2 cellular contexts compared by ENCODE assay signal in the genomic region with DNA sequence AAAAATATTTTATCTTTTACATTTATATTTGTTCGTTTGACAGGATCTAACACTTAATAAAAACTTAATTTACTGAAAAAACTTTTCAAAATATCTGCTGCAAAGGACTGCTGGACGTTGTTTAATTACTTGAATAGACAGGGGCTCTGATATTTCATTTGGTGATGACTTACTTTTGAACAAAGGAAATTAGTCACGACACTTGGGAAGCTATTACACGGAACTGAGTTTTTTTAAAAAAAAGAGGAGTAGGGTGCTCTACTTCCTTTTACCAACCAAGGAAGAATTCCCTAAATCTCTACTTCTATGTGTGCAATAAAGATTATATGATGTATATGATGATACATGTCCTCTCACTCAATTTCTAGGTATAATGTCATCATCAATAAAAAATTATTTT.
A peak's percentile ranks its signal among the peaks of the same experiment; 100 is the strongest.
TF ChIP-seq lines count a peak whose summit lies in the region.

No MANE protein-coding gene starts in this region.

TF ChIP-seq in A549, 52 proteins besides CTCF, POLR2A, EP300 and RAD21 (continued from another document):
- no peak for TF ChIP-seq RNF2 (IDR thresholded peaks at IDR 0.05; ENCODE audit: borderline replicate concordance, low read depth)
- TF ChIP-seq CHD2 (IDR thresholded peaks at IDR 0.05; ENCODE audit: low read length, partially characterized antibody), result no peak
- TF ChIP-seq, protein P1, sequence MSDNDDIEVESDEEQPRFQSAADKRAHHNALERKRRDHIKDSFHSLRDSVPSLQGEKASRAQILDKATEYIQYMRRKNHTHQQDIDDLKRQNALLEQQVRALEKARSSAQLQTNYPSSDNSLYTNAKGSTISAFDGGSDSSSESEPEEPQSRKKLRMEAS (IDR thresholded peaks at IDR 0.05), result no peak
- TF ChIP-seq, protein P2, sequence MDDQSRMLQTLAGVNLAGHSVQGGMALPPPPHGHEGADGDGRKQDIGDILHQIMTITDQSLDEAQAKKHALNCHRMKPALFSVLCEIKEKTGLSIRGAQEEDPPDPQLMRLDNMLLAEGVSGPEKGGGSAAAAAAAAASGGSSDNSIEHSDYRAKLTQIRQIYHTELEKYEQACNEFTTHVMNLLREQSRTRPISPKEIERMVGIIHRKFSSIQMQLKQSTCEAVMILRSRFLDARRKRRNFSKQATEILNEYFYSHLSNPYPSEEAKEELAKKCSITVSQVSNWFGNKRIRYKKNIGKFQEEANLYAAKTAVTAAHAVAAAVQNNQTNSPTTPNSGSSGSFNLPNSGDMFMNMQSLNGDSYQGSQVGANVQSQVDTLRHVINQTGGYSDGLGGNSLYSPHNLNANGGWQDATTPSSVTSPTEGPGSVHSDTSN (IDR thresholded peaks at IDR 0.05), result no peak
- TF ChIP-seq, protein P3, sequence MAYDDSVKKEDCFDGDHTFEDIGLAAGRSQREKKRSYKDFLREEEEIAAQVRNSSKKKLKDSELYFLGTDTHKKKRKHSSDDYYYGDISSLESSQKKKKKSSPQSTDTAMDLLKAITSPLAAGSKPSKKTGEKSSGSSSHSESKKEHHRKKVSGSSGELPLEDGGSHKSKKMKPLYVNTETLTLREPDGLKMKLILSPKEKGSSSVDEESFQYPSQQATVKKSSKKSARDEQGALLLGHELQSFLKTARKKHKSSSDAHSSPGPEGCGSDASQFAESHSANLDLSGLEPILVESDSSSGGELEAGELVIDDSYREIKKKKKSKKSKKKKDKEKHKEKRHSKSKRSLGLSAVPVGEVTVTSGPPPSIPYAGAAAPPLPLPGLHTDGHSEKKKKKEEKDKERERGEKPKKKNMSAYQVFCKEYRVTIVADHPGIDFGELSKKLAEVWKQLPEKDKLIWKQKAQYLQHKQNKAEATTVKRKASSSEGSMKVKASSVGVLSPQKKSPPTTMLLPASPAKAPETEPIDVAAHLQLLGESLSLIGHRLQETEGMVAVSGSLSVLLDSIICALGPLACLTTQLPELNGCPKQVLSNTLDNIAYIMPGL (CRISPR knock-in tag; IDR thresholded peaks at IDR 0.05; ENCODE audit: borderline replicate concordance), result no peak
- TF ChIP-seq SREBF2 (IDR thresholded peaks at IDR 0.05), result no peak
- TF ChIP-seq ZNF302 (CRISPR knock-in tag; IDR thresholded peaks at IDR 0.05), result no peak
- TF ChIP-seq, protein P4, sequence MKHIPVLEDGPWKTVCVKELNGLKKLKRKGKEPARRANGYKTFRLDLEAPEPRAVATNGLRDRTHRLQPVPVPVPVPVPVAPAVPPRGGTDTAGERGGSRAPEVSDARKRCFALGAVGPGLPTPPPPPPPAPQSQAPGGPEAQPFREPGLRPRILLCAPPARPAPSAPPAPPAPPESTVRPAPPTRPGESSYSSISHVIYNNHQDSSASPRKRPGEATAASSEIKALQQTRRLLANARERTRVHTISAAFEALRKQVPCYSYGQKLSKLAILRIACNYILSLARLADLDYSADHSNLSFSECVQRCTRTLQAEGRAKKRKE (CRISPR knock-in tag; IDR thresholded peaks at IDR 0.05; ENCODE audit: low read depth), result no peak
- TF ChIP-seq HOXB13 (CRISPR knock-in tag; IDR thresholded peaks at IDR 0.05; ENCODE audit: low read depth), result no peak
- TF ChIP-seq FOSB (CRISPR knock-in tag; IDR thresholded peaks at IDR 0.05), result no peak
- TF ChIP-seq JUNB (IDR thresholded peaks at IDR 0.05), result no peak
- TF ChIP-seq, protein P5, sequence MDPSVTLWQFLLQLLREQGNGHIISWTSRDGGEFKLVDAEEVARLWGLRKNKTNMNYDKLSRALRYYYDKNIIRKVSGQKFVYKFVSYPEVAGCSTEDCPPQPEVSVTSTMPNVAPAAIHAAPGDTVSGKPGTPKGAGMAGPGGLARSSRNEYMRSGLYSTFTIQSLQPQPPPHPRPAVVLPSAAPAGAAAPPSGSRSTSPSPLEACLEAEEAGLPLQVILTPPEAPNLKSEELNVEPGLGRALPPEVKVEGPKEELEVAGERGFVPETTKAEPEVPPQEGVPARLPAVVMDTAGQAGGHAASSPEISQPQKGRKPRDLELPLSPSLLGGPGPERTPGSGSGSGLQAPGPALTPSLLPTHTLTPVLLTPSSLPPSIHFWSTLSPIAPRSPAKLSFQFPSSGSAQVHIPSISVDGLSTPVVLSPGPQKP (IDR thresholded peaks at IDR 0.05; ENCODE audit: low read depth, low read length), result no peak
- TF ChIP-seq MAZ (IDR thresholded peaks at IDR 0.05; ENCODE audit: borderline replicate concordance, low read depth, low read length), result no peak
- TF ChIP-seq CHD4 (IDR thresholded peaks at IDR 0.05; ENCODE audit: borderline replicate concordance), result no peak
- TF ChIP-seq HEYL (CRISPR knock-in tag; IDR thresholded peaks at IDR 0.05), result no peak
- no peak for TF ChIP-seq JUN (IDR thresholded peaks at IDR 0.05)

TF ChIP-seq in endothelial cell of umbilical vein, 7 proteins besides CTCF, POLR2A, EP300 and RAD21:
- TF ChIP-seq, protein P1 (IDR thresholded peaks at IDR 0.05; ENCODE audit: insufficient read depth, insufficient read length), result no peak
- TF ChIP-seq GATA2 (IDR thresholded peaks at IDR 0.05; ENCODE audit: insufficient read depth, insufficient read length, low read depth, low read length) (no peak), MYC (IDR thresholded peaks at IDR 0.05; ENCODE audit: low read depth, low read length) (no peak), FOS (IDR thresholded peaks at IDR 0.05; ENCODE audit: borderline replicate concordance, insufficient read depth, low read length) (peak; percentile 68), EZH2 (IDR thresholded peaks at IDR 0.05; ENCODE audit: borderline replicate concordance, low read depth, low read length, severe bottlenecking) (no peak), JUN (IDR thresholded peaks at IDR 0.05; ENCODE audit: borderline replicate concordance, insufficient read depth, insufficient read length, low read depth) (peak; percentile 22), POLR2AphosphoS5 (IDR thresholded peaks at IDR 0.05; ENCODE audit: insufficient read depth, low read depth, low read length) (no peak)
TF ChIP-seq in endothelial cell of umbilical vein: peak in this region for 2.
